In the genomic region with DNA sequence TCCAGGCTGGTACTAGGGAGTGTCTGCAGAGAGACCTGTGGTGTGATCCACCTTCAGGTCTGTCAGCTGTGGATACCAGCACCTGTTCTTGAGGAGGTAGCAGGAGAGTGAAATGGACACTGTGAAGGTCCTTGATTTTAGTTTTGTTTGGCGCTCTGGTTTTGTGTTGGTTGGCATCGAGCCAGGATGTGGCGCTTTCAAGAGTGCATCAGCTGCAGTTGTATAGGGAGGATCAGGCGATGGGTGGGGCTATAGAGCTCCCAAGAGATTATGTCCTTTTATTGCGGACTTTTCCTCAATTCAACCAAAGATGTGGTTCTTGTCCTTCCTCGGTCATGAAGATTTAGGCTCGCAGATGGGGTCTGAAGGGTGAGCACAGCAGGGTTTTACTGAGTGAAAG, we compare ENCODE assay signal across 22 cellular contexts. TPM values are rescaled to one million over a fixed set of nuclear protein-coding genes. Genes with fewer than 3 reads are reported as not detected.
DNase-seq lines count a peak whose midpoint lies in the region; ATAC-seq, FAIRE-seq and TF ChIP-seq lines count a peak whose summit lies in the region.
"Had no signal": no experiment of that assay in that cellular context is flagged by ENCODE, and none has a peak within 500 bp of the region (broad histone marks: within the 10 kb centered on the region; RNA-seq: fewer than 3 reads in every experiment).

No MANE protein-coding gene starts in this region.

- H3K27ac Mint-ChIP-seq in progenitor cell of endocrine pancreas = peak overlapping the region; percentile 45
- no peak overlapping the region for H3K27ac Mint-ChIP-seq in activated CD8-positive, alpha-beta T cell treated with anti-CD3 and anti-CD28 coated beads for 36 hours
- H3K27ac Mint-ChIP-seq: activated CD8-positive, alpha-beta memory T cell treated with anti-CD3 and anti-CD28 coated beads, Interleukin-2, amount 10 ng/mL, durations not matched to agents 7 days and 5 days; activated T-helper 2 cell treated with anti-CD3 and anti-CD28 coated beads, Interferon-gamma antibody, Interleukin-2, Interleukin-4, amounts not matched to agents 10 μg/mL and 5 μg/mL and 100 μg/mL, durations not matched to agents 14 hours and 24 hours and 36 hours; neural progenitor cell had no signal

- TF ChIP-seq CTCF in progenitor cell of endocrine pancreas (IDR thresholded peaks at IDR 0.05; ENCODE audit: unreplicated experiment) (no peak), pancreas (IDR thresholded peaks at IDR 0.05) (no peak)
- no peak for TF ChIP-seq CTCF in activated CD8-positive, alpha-beta T cell treated with anti-CD3 and anti-CD28 coated beads for 36 hours (IDR thresholded peaks at IDR 0.05)

- peak; percentile 28 for DNase-seq in NCI-H2029 (lab: John Stamatoyannopoulos, UW)
- peak; percentile 44 to 58 for DNase-seq in SJCRH30
- DNase-seq in progenitor cell of endocrine pancreas (ENCODE audit: low spot score, unreplicated experiment) = no peak
- DNase-seq in activated CD8-positive, alpha-beta T cell treated with anti-CD3 and anti-CD28 coated beads for 36 hours = no peak
- DNase-seq in pancreas = no peak
- no peak for DNase-seq in NCI-H146 treated with DMSO at 0.1 percent for 48 hours (lab: John Stamatoyannopoulos, UW; ENCODE audit: unreplicated experiment)
- DNase-seq: activated CD4-positive, alpha-beta T cell treated with anti-CD3 and anti-CD28 coated beads for 4 hours; activated CD8-positive, alpha-beta memory T cell treated with anti-CD3 and anti-CD28 coated beads, Interleukin-2, amount 10 ng/mL, durations not matched to agents 7 days and 5 days; colonic mucosa; COR-L47; heart right ventricle; left ventricle myocardium superior; NCI-H2081 treated with DMSO at 0.1 percent for 48 hours; NCI-H526; stimulated activated naive CD4-positive, alpha-beta T cell treated with Interleukin-2 at 50 U/mL for 16 hours had no signal

- no peak for ATAC-seq in activated CD8-positive, alpha-beta T cell treated with anti-CD3 and anti-CD28 coated beads for 36 hours
- no peak for ATAC-seq in pancreas
- ATAC-seq: activated CD8-positive, alpha-beta memory T cell treated with anti-CD3 and anti-CD28 coated beads, Interleukin-2, amount 10 ng/mL, durations not matched to agents 7 days and 5 days; heart right ventricle; left ventricle myocardium superior had no signal

- no peaks in the 10 kb centered on the region; the same call in 1 of the 2 replicates for H3K9me3 ChIP-seq in ES-I3 (ENCODE audit: control insufficient read depth, insufficient read depth, low read length)
- no peaks in the 10 kb centered on the region for H3K9me3 ChIP-seq in SJCRH30 (replicated peaks)
- H3K9me3 ChIP-seq in pancreas = no peaks in the 10 kb centered on the region
- H3K9me3 ChIP-seq: colonic mucosa, prostate gland had no signal

- H3K4me3 Mint-ChIP-seq in progenitor cell of endocrine pancreas (ENCODE audit: low read depth) = no peak overlapping the region
- no peak overlapping the region for H3K4me3 Mint-ChIP-seq in activated CD8-positive, alpha-beta T cell treated with anti-CD3 and anti-CD28 coated beads for 36 hours
- H3K4me3 Mint-ChIP-seq: activated CD8-positive, alpha-beta memory T cell treated with anti-CD3 and anti-CD28 coated beads, Interleukin-2, amount 10 ng/mL, durations not matched to agents 7 days and 5 days; neural progenitor cell had no signal

- H3K4me3 ChIP-seq in SJCRH30 = no peak overlapping the region
- no peak overlapping the region for H3K4me3 ChIP-seq in pancreas
- H3K4me3 ChIP-seq: breast epithelium, colonic mucosa, heart right ventricle, neural progenitor cell, prostate gland had no signal

- POLR2A ChIA-PET in activated CD8-positive, alpha-beta T cell treated with anti-CD3 and anti-CD28 coated beads for 36 hours (lab: Charles Lee) = no interaction called here

- FAIRE-seq in pancreas (lab: Jason Lieb, UNC) = no peak
- FAIRE-seq: endometrium, G401.6 had no signal

- H3K4me1 Mint-ChIP-seq in progenitor cell of endocrine pancreas (ENCODE audit: low read depth) = no peaks in the 10 kb centered on the region
- H3K4me1 Mint-ChIP-seq in activated CD8-positive, alpha-beta T cell treated with anti-CD3 and anti-CD28 coated beads for 36 hours (ENCODE audit: low read depth) = peaks cover 44% of the 10 kb centered on the region
- H3K4me1 Mint-ChIP-seq: neural progenitor cell had no signal

- H3K27me3 Mint-ChIP-seq in progenitor cell of endocrine pancreas = no peaks in the 10 kb centered on the region
- H3K27me3 Mint-ChIP-seq in activated CD8-positive, alpha-beta T cell treated with anti-CD3 and anti-CD28 coated beads for 36 hours = no peaks in the 10 kb centered on the region
- H3K27me3 Mint-ChIP-seq: activated CD8-positive, alpha-beta memory T cell treated with anti-CD3 and anti-CD28 coated beads, Interleukin-2, amount 10 ng/mL, durations not matched to agents 7 days and 5 days had no signal

- H3K36me3 ChIP-seq in ES-I3 (ENCODE audit: insufficient read depth, low read length) (no peaks in the 10 kb centered on the region), SJCRH30 (no peaks in the 10 kb centered on the region; the same call in 1 of the 2 replicates), pancreas (no peaks in the 10 kb centered on the region)
- H3K36me3 ChIP-seq: breast epithelium, colonic mucosa, prostate gland had no signal

- peaks cover 57% of the 10 kb centered on the region for H3K36me3 Mint-ChIP-seq in progenitor cell of endocrine pancreas (ENCODE audit: insufficient read depth)
- peaks cover 70% of the 10 kb centered on the region for H3K36me3 Mint-ChIP-seq in activated CD8-positive, alpha-beta T cell treated with anti-CD3 and anti-CD28 coated beads for 36 hours (ENCODE audit: low read depth)

- peak overlapping the region; percentile 40 for H3K9ac ChIP-seq in ES-I3 (ENCODE audit: low read depth, low read length)
- H3K9ac ChIP-seq: neural progenitor cell had no signal

- H3K9me3 Mint-ChIP-seq in progenitor cell of endocrine pancreas (ENCODE audit: low read depth) = peaks cover 37% of the 10 kb centered on the region
- peaks cover 39% of the 10 kb centered on the region for H3K9me3 Mint-ChIP-seq in activated CD8-positive, alpha-beta T cell treated with anti-CD3 and anti-CD28 coated beads for 36 hours

- H3K27me3 ChIP-seq in SJCRH30 (no peaks in the 10 kb centered on the region), pancreas (no peaks in the 10 kb centered on the region)
- H3K27me3 ChIP-seq: breast epithelium, colonic mucosa, heart right ventricle, neural progenitor cell had no signal

- H3K27ac ChIP-seq in SJCRH30 = no peak overlapping the region
- H3K27ac ChIP-seq in pancreas = no peak overlapping the region
- H3K27ac ChIP-seq: breast epithelium, colonic mucosa, heart right ventricle, neural progenitor cell, prostate gland had no signal

- H3K4me1 ChIP-seq in ES-I3 (ENCODE audit: insufficient read depth, low read length) (peaks cover 11% of the 10 kb centered on the region), SJCRH30 (no peaks in the 10 kb centered on the region), pancreas (no peaks in the 10 kb centered on the region)
- H3K4me1 ChIP-seq: breast epithelium, colonic mucosa, heart right ventricle, prostate gland had no signal

- intact Hi-C loops in activated CD8-positive, alpha-beta T cell treated with anti-CD3 and anti-CD28 coated beads for 36 hours (cut with micrococcal nuclease) = no loop called here
- intact Hi-C loops in pancreas (cut with DNase I) = no loop called here

- CTCF ChIA-PET in activated CD8-positive, alpha-beta T cell treated with anti-CD3 and anti-CD28 coated beads for 36 hours (lab: Charles Lee) = interaction anchor here (1.0 kb wide), 1 partner anchor 373 kb away, joined by 3 read pairs; no protein-coding TSS in a partner anchor

- WGBS in pancreas, 2 donors = 89 to 96% methylated on average over 7 of the region's 7 CpGs

RNA-seq across cellular contexts. Expression of a gene that starts 37.5 kb away (rescaled TPM):
- total RNA-seq in SJCRH30 (2014; rRNA removed; shearing (Covaris generic)) = 54.1 and 57.8 TPM in 2 replicates
- total RNA-seq in progenitor cell of endocrine pancreas = 173 and 181 TPM in 2 replicates
- total RNA-seq in activated CD8-positive, alpha-beta T cell treated with anti-CD3 and anti-CD28 coated beads for 36 hours = 10 to 100 TPM; 25.6 to 25.8 TPM
- 10 to 100 TPM; 10.6 to 17.3 (median 11.3) TPM for total RNA-seq in pancreas
- 1 to 10 TPM; 6.3 to 8.5 TPM for polyA plus RNA-seq in pancreas

Comparison
In these comparisons a context has a peak if more than half of its experiments do, and no peak if none do; other contexts are left out.
1. DNase-seq: peak in NCI-H2029 (single experiment) and SJCRH30 (2 of 2); none in progenitor cell of endocrine pancreas (single experiment), activated CD8-positive, alpha-beta T cell treated with anti-CD3 and anti-CD28 coated beads for 36 hours (single experiment), pancreas (0 of 6) and NCI-H146 treated with DMSO at 0.1 percent for 48 hours (single experiment).